9 cellular contexts compared by ENCODE assay signal in the genomic region with DNA sequence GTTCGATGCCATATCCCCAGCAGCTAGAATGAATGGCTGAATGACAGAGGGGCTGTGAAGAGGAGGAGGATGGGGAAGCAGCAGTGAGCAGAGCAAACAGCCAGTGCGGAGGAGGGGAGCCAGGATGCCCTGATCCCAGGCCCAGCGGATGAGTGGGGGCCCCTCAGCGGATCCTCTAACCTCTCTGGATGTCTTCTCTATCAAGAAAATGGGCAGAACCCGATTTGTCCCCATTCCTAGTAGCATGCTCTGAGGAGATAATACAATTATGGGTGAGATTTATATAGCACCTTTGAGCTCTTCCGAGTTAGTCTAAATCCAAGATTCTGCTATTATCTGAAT. TPM values are rescaled to one million over a fixed set of nuclear protein-coding genes. Genes with fewer than 3 reads are reported as not detected.
DNase-seq lines count a peak whose midpoint lies in the region; ATAC-seq and TF ChIP-seq lines count a peak whose summit lies in the region.
"Had no signal": no experiment of that assay in that cellular context is flagged by ENCODE, and none has a peak within 500 bp of the region (broad histone marks: within the 10 kb centered on the region; RNA-seq: fewer than 3 reads in every experiment).

No MANE protein-coding gene starts in this region.

- H3K9me3 ChIP-seq in RWPE2 (ENCODE audit: severe bottlenecking): no peaks in the 10 kb centered on the region
- no peaks in the 10 kb centered on the region for H3K9me3 ChIP-seq in neural progenitor cell (ENCODE audit: low read depth)

- peaks cover 54% of the 10 kb centered on the region for H3F3A ChIP-seq in neural progenitor cell (ENCODE audit: low read depth)

- H3K4me1 ChIP-seq in RWPE2 (ENCODE audit: insufficient read depth, poor library complexity, severe bottlenecking) (peaks cover 97% of the 10 kb centered on the region), neural progenitor cell (peaks cover 63% of the 10 kb centered on the region)

- H3K4me3 Mint-ChIP-seq in endothelial cell (ENCODE audit: unreplicated experiment) (peak overlapping the region; percentile 73), neural progenitor cell (peak overlapping the region; percentile 57)

- H3K36me3 Mint-ChIP-seq in endothelial cell (ENCODE audit: low read depth, unreplicated experiment) (peaks cover 16% of the 10 kb centered on the region), neural progenitor cell (no peaks in the 10 kb centered on the region)

- peaks cover 91% of the 10 kb centered on the region for H3K4me1 Mint-ChIP-seq in endothelial cell (ENCODE audit: unreplicated experiment)
- peaks cover 87% of the 10 kb centered on the region for H3K4me1 Mint-ChIP-seq in neural progenitor cell

- H3K27ac ChIP-seq in RWPE2 (ENCODE audit: poor library complexity, severe bottlenecking): peak overlapping the region; percentile 100
- H3K27ac ChIP-seq in neural progenitor cell: peak overlapping the region; percentile 63

- H3K79me2 ChIP-seq in neural progenitor cell (ENCODE audit: low read depth): peaks cover 13% of the 10 kb centered on the region

- H4K20me1 ChIP-seq in neural progenitor cell (ENCODE audit: low read depth): peaks cover 78% of the 10 kb centered on the region

- H3K27me3 Mint-ChIP-seq in endothelial cell (ENCODE audit: unreplicated experiment): peaks cover 35% of the 10 kb centered on the region
- H3K27me3 Mint-ChIP-seq in neural progenitor cell (ENCODE audit: insufficient read depth, low read depth): peaks cover 4% of the 10 kb centered on the region

- H3K9me3 Mint-ChIP-seq in endothelial cell (ENCODE audit: unreplicated experiment): no peaks in the 10 kb centered on the region
- no peaks in the 10 kb centered on the region for H3K9me3 Mint-ChIP-seq in neural progenitor cell

- peak overlapping the region; percentile 92 for H3K27ac Mint-ChIP-seq in endothelial cell (ENCODE audit: unreplicated experiment)
- peak overlapping the region; percentile 94 for H3K27ac Mint-ChIP-seq in neural progenitor cell

- H3K36me3 ChIP-seq in RWPE2 (ENCODE audit: low read depth) (peaks cover 38% of the 10 kb centered on the region), neural progenitor cell (no peaks in the 10 kb centered on the region)

- TF ChIP-seq CTCF in AG10803 (conservative IDR thresholded peaks at IDR 0.05; ENCODE audit: low read length) (no peak), RWPE2 (IDR thresholded peaks at IDR 0.05; ENCODE audit: poor library complexity, severe bottlenecking) (no peak), endothelial cell (IDR thresholded peaks at IDR 0.05; ENCODE audit: unreplicated experiment) (no peak), neural progenitor cell (IDR thresholded peaks at IDR 0.05) (no peak)

- peak overlapping the region; percentile 72 for H3K4me2 ChIP-seq in neural progenitor cell

- no peak overlapping the region for H2AFZ ChIP-seq in neural progenitor cell (replicated peaks)

- no peaks in the 10 kb centered on the region for H3K27me3 ChIP-seq in RWPE2 (ENCODE audit: insufficient read depth, poor library complexity, severe bottlenecking)
- H3K27me3 ChIP-seq in neural progenitor cell: no peaks in the 10 kb centered on the region

- peak overlapping the region; percentile 34 for H3K4me3 ChIP-seq in AG10803 (ENCODE audit: low read length)
- no peak overlapping the region for H3K4me3 ChIP-seq in RWPE2 (ENCODE audit: severe bottlenecking)
- no peak overlapping the region for H3K4me3 ChIP-seq in neural progenitor cell

- DNase-seq in AG10803 (ENCODE audit: low read depth) (no peak), RWPE2 (ENCODE audit: low spot score) (no peak), endothelial cell (ENCODE audit: low spot score) (no peak), neural progenitor cell (ENCODE audit: low spot score) (no peak), cerebellar cortex (ENCODE audit: low spot score) (no peak), NCI-H2081 (lab: John Stamatoyannopoulos, UW) (no peak), NCI-H524 treated with DMSO at 0.1 percent for 48 hours (lab: John Stamatoyannopoulos, UW) (no peak)
- DNase-seq: NCI-H748 treated with DMSO at 0.1 percent for 48 hours had no signal

- ATAC-seq in RWPE2 (ENCODE audit: low read depth): no peak
- ATAC-seq in HG03095 (IDR thresholded peaks at IDR 0.05; ENCODE audit: unreplicated experiment): no peak

- no peak overlapping the region for H3K9ac ChIP-seq in neural progenitor cell

RNA-seq across cellular contexts. Expression of gene RPLP0, which starts 30.0 kb away (rescaled TPM):
- 2,318 TPM for total RNA-seq in endothelial cell (ENCODE audit: unreplicated experiment)
- 7,069 and 9,364 TPM in 2 replicates for total RNA-seq in neural progenitor cell (ENCODE audit: low replicate concordance)

RNA-seq across cellular contexts. Expression of gene PXN, which starts 34.6 kb away (rescaled TPM):
- 227 TPM for total RNA-seq in endothelial cell (ENCODE audit: unreplicated experiment)
- total RNA-seq in neural progenitor cell (ENCODE audit: low replicate concordance): 8.2 and 19.3 TPM in 2 replicates

RNA-seq across cellular contexts. Expression of gene GCN1, which starts 36.4 kb away (rescaled TPM):
- total RNA-seq in endothelial cell (ENCODE audit: unreplicated experiment) (54.0 TPM), neural progenitor cell (ENCODE audit: low replicate concordance) (60.9 and 74.3 TPM in 2 replicates)

Comparison
In these comparisons a context has a peak if more than half of its experiments do, and no peak if none do; other contexts are left out.
1. RNA of gene PXN, which starts 34.6 kb away (total RNA-seq): 227 TPM in endothelial cell (single experiment); 8.2 to 19.3 TPM in neural progenitor cell; every median in the first group is over 10 times any median in the second.